Comparison of ENCODE assay signal across 22 cellular contexts in the genomic region with DNA sequence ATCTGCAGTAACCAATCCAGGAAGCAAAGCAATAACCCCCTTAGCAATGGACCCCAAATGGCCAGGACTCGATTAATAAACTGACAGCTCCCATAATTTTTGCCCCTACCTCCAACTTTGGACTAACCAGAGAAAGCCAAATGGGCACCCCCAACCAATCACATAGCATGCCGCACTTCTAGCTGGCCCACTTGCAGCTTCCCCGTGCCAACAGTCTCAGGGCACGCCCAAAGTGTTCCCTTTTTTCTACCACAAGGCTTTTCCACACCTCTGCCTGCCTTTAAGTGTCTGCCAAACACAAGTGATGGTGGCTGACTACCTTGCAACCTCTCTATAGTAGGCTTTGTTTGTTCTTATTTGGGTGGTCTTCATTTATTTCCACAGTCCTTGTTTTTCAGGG.
DNase-seq lines count a peak whose midpoint lies in the region; ATAC-seq and TF ChIP-seq lines count a peak whose summit lies in the region.
"Had no signal": no experiment of that assay in that cellular context is flagged by ENCODE, and none has a peak within 500 bp of the region (broad histone marks: within the 10 kb centered on the region; RNA-seq: fewer than 3 reads in every experiment).

No MANE protein-coding gene starts in this region.

- CTCF ChIA-PET in activated CD4-positive, alpha-beta T cell treated with anti-CD3 and anti-CD28 coated beads, Interleukin-2, amount 10 ng/mL, durations not matched to agents 7 days and 5 days (lab: Charles Lee), result interaction anchor here (0.9 to 2.5 kb wide), 5 partner anchors 11 to 126 kb away, joined by 3 to 16 read pairs (median 3); no protein-coding TSS in a partner anchor
- CTCF ChIA-PET in CD4-positive, alpha-beta memory T cell (lab: Charles Lee; ENCODE audit: partially characterized antibody), result interaction anchor here (1.0 to 1.8 kb wide), 3 partner anchors 12 to 35 kb away, joined by 3 to 8 read pairs (median 3); no protein-coding TSS in a partner anchor

- peaks cover 43% of the 10 kb centered on the region for H3K4me1 ChIP-seq in CD4-positive, alpha-beta memory T cell (ENCODE audit: insufficient read depth, low read length)

- POLR2A ChIA-PET in activated CD4-positive, alpha-beta T cell treated with anti-CD3 and anti-CD28 coated beads, Interleukin-2, amount 10 ng/mL, durations not matched to agents 7 days and 5 days (lab: Charles Lee), result interaction anchor here (1.1 kb wide), 1 partner anchor 132 kb away, joined by 3 read pairs; a partner anchor contains a TSS
- POLR2A ChIA-PET in CD4-positive, alpha-beta memory T cell (lab: Charles Lee; ENCODE audit: partially characterized antibody), result interaction anchor here (0.8 to 5.9 kb wide), 4 partner anchors 11 to 131 kb away, joined by 3 to 38 read pairs (median 12); a partner anchor contains a TSS

- H3K4me3 ChIP-seq in CD4-positive, alpha-beta memory T cell (ENCODE audit: low read length in 2 of 2), result no peak overlapping the region

- H3K27ac ChIP-seq in CD4-positive, alpha-beta memory T cell (ENCODE audit: low read depth, low read length), result no peak overlapping the region

- H3K27me3 ChIP-seq in CD4-positive, alpha-beta memory T cell (ENCODE audit: insufficient read depth, low read length), result no peaks in the 10 kb centered on the region

- no peak overlapping the region for H3K4me3 Mint-ChIP-seq in activated CD4-positive, alpha-beta T cell treated with anti-CD3 and anti-CD28 coated beads, Interleukin-2, amount 10 ng/mL, durations not matched to agents 7 days and 5 days
- peak overlapping the region in 4 of 8 donors; percentile 4 to 22 (median 10) for H3K4me3 Mint-ChIP-seq in CD4-positive, alpha-beta memory T cell
- peak overlapping the region; percentile 71 for H3K4me3 Mint-ChIP-seq in activated T-helper 17 cell treated with anti-CD3 and anti-CD28 coated beads, Interleukin-2, amount 50 U/mL, for 72 hours
- no peak overlapping the region for H3K4me3 Mint-ChIP-seq in neural crest cell

- H3K27ac Mint-ChIP-seq in activated CD4-positive, alpha-beta T cell treated with anti-CD3 and anti-CD28 coated beads, Interleukin-2, amount 10 ng/mL, durations not matched to agents 7 days and 5 days, result peak overlapping the region; percentile 50
- H3K27ac Mint-ChIP-seq in CD4-positive, alpha-beta memory T cell, result peak overlapping the region in 5 of 7 donors; percentile 2 to 83 (median 75)
- H3K27ac Mint-ChIP-seq in activated T-helper 17 cell treated with anti-CD3 and anti-CD28 coated beads, Interleukin-2, amount 50 U/mL, for 72 hours, result no peak overlapping the region
- peak overlapping the region; percentile 73 for H3K27ac Mint-ChIP-seq in neural crest cell (ENCODE audit: unreplicated experiment)

- no peaks in the 10 kb centered on the region for H3K9me3 ChIP-seq in CD4-positive, alpha-beta memory T cell (ENCODE audit: control insufficient read depth in 1 of 2, low read length in 2 of 2)
- H3K9me3 ChIP-seq: SK-N-SH had no signal

- H3K27me3 Mint-ChIP-seq in activated CD4-positive, alpha-beta T cell treated with anti-CD3 and anti-CD28 coated beads, Interleukin-2, amount 10 ng/mL, durations not matched to agents 7 days and 5 days, result no peaks in the 10 kb centered on the region
- H3K27me3 Mint-ChIP-seq in CD4-positive, alpha-beta memory T cell, result no peaks in the 10 kb centered on the region
- no peaks in the 10 kb centered on the region for H3K27me3 Mint-ChIP-seq in activated T-helper 17 cell treated with anti-CD3 and anti-CD28 coated beads, Interleukin-2, amount 50 U/mL, for 72 hours
- no peaks in the 10 kb centered on the region for H3K27me3 Mint-ChIP-seq in neural crest cell (ENCODE audit: low read depth)

- no peaks in the 10 kb centered on the region for H3K36me3 ChIP-seq in CD4-positive, alpha-beta memory T cell (ENCODE audit: insufficient read depth, low read length)

- TF ChIP-seq CTCF in neural crest cell (conservative IDR thresholded peaks at IDR 0.05), result no peak

- intact Hi-C loops in CD4-positive, alpha-beta memory T cell (cut with micrococcal nuclease), result loop anchor here (2.0 kb wide), 1 partner anchor 17 kb away; no protein-coding TSS in a partner anchor

- ATAC-seq in activated T-helper 17 cell treated with anti-CD3 and anti-CD28 coated beads, Interleukin-2, amount 50 U/mL, for 72 hours (replicated peaks), result no peak
- ATAC-seq in HG02610 (IDR thresholded peaks at IDR 0.05; ENCODE audit: unreplicated experiment), result no peak
- ATAC-seq: HCT116, PC-3 had no signal

- H3K9me3 Mint-ChIP-seq in activated CD4-positive, alpha-beta T cell treated with anti-CD3 and anti-CD28 coated beads, Interleukin-2, amount 10 ng/mL, durations not matched to agents 7 days and 5 days, result peaks cover 7% of the 10 kb centered on the region
- peaks cover 0 to 12% (median under 1%) of the 10 kb centered on the region in 8 donors for H3K9me3 Mint-ChIP-seq in CD4-positive, alpha-beta memory T cell
- no peaks in the 10 kb centered on the region for H3K9me3 Mint-ChIP-seq in activated T-helper 17 cell treated with anti-CD3 and anti-CD28 coated beads, Interleukin-2, amount 50 U/mL, for 72 hours
- peaks cover under 1% of the 10 kb centered on the region for H3K9me3 Mint-ChIP-seq in neural crest cell

- peaks cover 36% of the 10 kb centered on the region for H3K4me1 Mint-ChIP-seq in activated CD4-positive, alpha-beta T cell treated with anti-CD3 and anti-CD28 coated beads, Interleukin-2, amount 10 ng/mL, durations not matched to agents 7 days and 5 days
- H3K4me1 Mint-ChIP-seq in CD4-positive, alpha-beta memory T cell, result peaks cover 44 to 65% (median 56%) of the 10 kb centered on the region in 4 donors
- H3K4me1 Mint-ChIP-seq in activated T-helper 17 cell treated with anti-CD3 and anti-CD28 coated beads, Interleukin-2, amount 50 U/mL, for 72 hours, result peaks cover 37% of the 10 kb centered on the region
- peaks cover 9% of the 10 kb centered on the region for H3K4me1 Mint-ChIP-seq in neural crest cell

- no peak for DNase-seq in activated CD4-positive, alpha-beta T cell treated with anti-CD3 and anti-CD28 coated beads, Interleukin-2, amount 10 ng/mL, durations not matched to agents 7 days and 5 days
- no peak for DNase-seq in activated CD4-positive, alpha-beta T cell treated with anti-CD3 and anti-CD28 coated beads for 48 hours
- DNase-seq in CD4-positive, alpha-beta memory T cell, result no peak
- no peak for DNase-seq in neural crest cell (ENCODE audit: low read depth, low spot score)
- DNase-seq in NCI-H526 treated with DMSO at 0.1 percent for 48 hours (lab: John Stamatoyannopoulos, UW), result no peak
- no peak for DNase-seq in NCI-H524 (lab: John Stamatoyannopoulos, UW)
- DNase-seq: C1 segment of cervical spinal cord; COR-L47; MV-4-11; NCI-H1105; NCI-H146; NCI-H1930; NCI-H2107; NCI-H524 treated with DMSO at 0.1 percent for 48 hours; NCI-H82; NK-92 treated with Interleukin-12 subunit alpha and Interleukin-12 subunit beta, amount 100 ng/mL, for 24 hours; PC-3; SK-N-SH; SW 1271 had no signal

- peaks cover 63% of the 10 kb centered on the region for H3K36me3 Mint-ChIP-seq in activated CD4-positive, alpha-beta T cell treated with anti-CD3 and anti-CD28 coated beads, Interleukin-2, amount 10 ng/mL, durations not matched to agents 7 days and 5 days (ENCODE audit: low read depth)
- peaks cover 19 to 41% of the 10 kb centered on the region in 2 donors for H3K36me3 Mint-ChIP-seq in CD4-positive, alpha-beta memory T cell
- H3K36me3 Mint-ChIP-seq in activated T-helper 17 cell treated with anti-CD3 and anti-CD28 coated beads, Interleukin-2, amount 50 U/mL, for 72 hours (ENCODE audit: low read depth), result peaks cover 11% of the 10 kb centered on the region
- H3K36me3 Mint-ChIP-seq in neural crest cell (ENCODE audit: low read depth), result no peaks in the 10 kb centered on the region
